In genomic region chr20:49216991-49217578, GRCh38 we compare ENCODE assay signal across 1 cellular context.
A peak's percentile ranks its signal among the peaks of the same experiment; 100 is the strongest.
TF ChIP-seq lines count a peak whose summit lies in the region.

No MANE protein-coding gene starts in this region.

TF ChIP-seq in HepG2, 621 proteins besides CTCF, POLR2A, EP300 and RAD21 (continued from another document and continues in another):
- TF ChIP-seq TEAD3 (CRISPR knock-in tag; optimal IDR thresholded peaks at IDR 0.05; ENCODE audit: borderline replicate concordance) (peak; percentile 94), PTBP1 (IDR thresholded peaks at IDR 0.05; ENCODE audit: low read depth, low read length, poor library complexity, severe bottlenecking) (no peak), ZNF567 (CRISPR knock-in tag; IDR thresholded peaks at IDR 0.05; ENCODE audit: borderline replicate concordance) (no peak), PRDM15 (CRISPR knock-in tag; IDR thresholded peaks at IDR 0.05) (no peak), ARNTL (CRISPR knock-in tag; IDR thresholded peaks at IDR 0.05) (no peak), JUNB (CRISPR knock-in tag; IDR thresholded peaks at IDR 0.05; ENCODE audit: borderline replicate concordance) (no peak), PRMT3 (CRISPR knock-in tag; IDR thresholded peaks at IDR 0.05; ENCODE audit: borderline replicate concordance, low read depth) (no peak), NFE2 (CRISPR knock-in tag; IDR thresholded peaks at IDR 0.05) (no peak), ZNF367 (CRISPR knock-in tag; IDR thresholded peaks at IDR 0.05; ENCODE audit: borderline replicate concordance) (no peak), RBFOX2 (IDR thresholded peaks at IDR 0.05; ENCODE audit: low read depth, low read length) (no peak), ZUFSP (CRISPR knock-in tag; IDR thresholded peaks at IDR 0.05; ENCODE audit: borderline replicate concordance) (no peak), SALL1 (CRISPR knock-in tag; IDR thresholded peaks at IDR 0.05) (peak; percentile 46; the same call in 1 of the 2 replicates), AFF4 (CRISPR knock-in tag; IDR thresholded peaks at IDR 0.05) (peak; percentile 55; the same call in 1 of the 2 replicates), BRF2 (CRISPR knock-in tag; IDR thresholded peaks at IDR 0.05) (no peak), JUND (CRISPR knock-in tag; IDR thresholded peaks at IDR 0.05) (no peak), PREB (CRISPR knock-in tag; IDR thresholded peaks at IDR 0.05) (no peak), ZNF276 (CRISPR knock-in tag; IDR thresholded peaks at IDR 0.05; ENCODE audit: low read depth) (no peak), ZNF644 (CRISPR knock-in tag; IDR thresholded peaks at IDR 0.05; ENCODE audit: low read depth) (peak; percentile 88), FLYWCH1 (CRISPR knock-in tag; IDR thresholded peaks at IDR 0.05) (no peak), HOXA9 (CRISPR knock-in tag; IDR thresholded peaks at IDR 0.05; ENCODE audit: borderline replicate concordance) (no peak), ZNF607 (CRISPR knock-in tag; IDR thresholded peaks at IDR 0.05; ENCODE audit: borderline replicate concordance) (no peak), ONECUT2 (CRISPR knock-in tag; IDR thresholded peaks at IDR 0.05) (no peak), PHF8 (CRISPR knock-in tag; IDR thresholded peaks at IDR 0.05) (0 out of 2 replicates have a peak, but pooled peaks have one; percentile 21), NFE2L2 (IDR thresholded peaks at IDR 0.05; ENCODE audit: low read length) (peak; percentile 17; the same call in 1 of the 2 replicates), ZNF552 (CRISPR knock-in tag; IDR thresholded peaks at IDR 0.05; ENCODE audit: borderline replicate concordance) (no peak), TGIF2 (CRISPR knock-in tag; IDR thresholded peaks at IDR 0.05) (peak; percentile 73), ZFP91 (CRISPR knock-in tag; IDR thresholded peaks at IDR 0.05; ENCODE audit: borderline replicate concordance) (no peak), TRIM22 (IDR thresholded peaks at IDR 0.05) (no peak), ZNF790 (CRISPR knock-in tag; IDR thresholded peaks at IDR 0.05; ENCODE audit: borderline replicate concordance) (no peak), MYNN (CRISPR knock-in tag; IDR thresholded peaks at IDR 0.05; ENCODE audit: low read depth) (no peak), HOXA7 (CRISPR knock-in tag; IDR thresholded peaks at IDR 0.05) (no peak), SMARCE1 (IDR thresholded peaks at IDR 0.05; ENCODE audit: borderline replicate concordance) (no peak), CREB3 (CRISPR knock-in tag; IDR thresholded peaks at IDR 0.05) (no peak), ZNF746 (CRISPR knock-in tag; IDR thresholded peaks at IDR 0.05) (no peak), ZNF549 (CRISPR knock-in tag; IDR thresholded peaks at IDR 0.05) (no peak), ERF (CRISPR knock-in tag; IDR thresholded peaks at IDR 0.05) (peak; percentile 90; the same call in 1 of the 2 replicates), NFKB2 (CRISPR knock-in tag; IDR thresholded peaks at IDR 0.05; ENCODE audit: borderline replicate concordance) (no peak), DZIP1 (CRISPR knock-in tag; IDR thresholded peaks at IDR 0.05) (no peak), ZNF576 (CRISPR knock-in tag; IDR thresholded peaks at IDR 0.05) (no peak)
